In genomic region chr7:126716321-126716720, GRCh38 we compare ENCODE assay signal across 25 cellular contexts.
"Had no signal": no experiment of that assay in that cellular context is flagged by ENCODE, and none has a peak within 500 bp of the region (broad histone marks: within the 10 kb centered on the region; RNA-seq: fewer than 3 reads in every experiment).

No MANE protein-coding gene starts in this region.

- H3K27me3 ChIP-seq: SJSA1 had no signal

- H3K36me3 ChIP-seq: SJSA1 had no signal

- DNase-seq: activated CD4-positive, alpha-beta T cell treated with anti-CD3 and anti-CD28 coated beads for 48 hours; activated CD4-positive, alpha-beta T cell treated with anti-CD3 and anti-CD28 coated beads, Interleukin-2, amount 50 U/mL, for 4 hours; activated CD4-positive, CD25-positive, alpha-beta regulatory T cell treated with anti-CD3 and anti-CD28 coated beads, Interleukin-2, amount 50 U/mL, for 72 hours; activated CD8-positive, alpha-beta memory T cell treated with anti-CD3 and anti-CD28 coated beads, Interleukin-2, amount 10 ng/mL, durations not matched to agents 7 days and 5 days; activated CD8-positive, alpha-beta T cell treated with anti-CD3 and anti-CD28 coated beads, Interleukin-2, amount 10 ng/mL, durations not matched to agents 7 days and 5 days; activated effector memory CD4-positive, alpha-beta T cell treated with Interleukin-2 at 50 U/mL for 16 hours; activated naive CD4-positive, alpha-beta T cell; activated T-cell treated with anti-CD3 and anti-CD28 coated beads, Interleukin-2, amount 50 U/mL, for 24 hours; aorta; MV-4-11; NCI-H1092 treated with DMSO at 0.1 percent for 48 hours; NCI-H1417 treated with DMSO at 0.1 percent for 48 hours; NCI-H1694 treated with DMSO at 0.1 percent for 48 hours; NCI-H2029 treated with DMSO at 0.1 percent for 48 hours; NCI-H510A treated with DMSO at 0.1 percent for 48 hours; NCI-H69; NK-92 treated with Interleukin-12 subunit alpha and Interleukin-12 subunit beta, amount 100 ng/mL, for 24 hours; OCI-M1; SHP77; SW 1271 had no signal

- H3K27ac ChIP-seq: RWPE1, SJSA1 had no signal

- H3K9me3 ChIP-seq: SJSA1 had no signal

- ATAC-seq: activated CD8-positive, alpha-beta memory T cell treated with anti-CD3 and anti-CD28 coated beads, Interleukin-2, amount 10 ng/mL, durations not matched to agents 7 days and 5 days; activated CD8-positive, alpha-beta T cell treated with anti-CD3 and anti-CD28 coated beads, Interleukin-2, amount 10 ng/mL, durations not matched to agents 7 days and 5 days; Panc1; SK-N-SH treated with all-trans-retinoic acid at 6 μM for 48 hours; WTC11 had no signal

- H3K4me1 ChIP-seq: SJSA1 had no signal

- H3K4me3 ChIP-seq: SJSA1 had no signal
